Comparison of ENCODE assay signal across 15 cellular contexts in the genomic region with DNA sequence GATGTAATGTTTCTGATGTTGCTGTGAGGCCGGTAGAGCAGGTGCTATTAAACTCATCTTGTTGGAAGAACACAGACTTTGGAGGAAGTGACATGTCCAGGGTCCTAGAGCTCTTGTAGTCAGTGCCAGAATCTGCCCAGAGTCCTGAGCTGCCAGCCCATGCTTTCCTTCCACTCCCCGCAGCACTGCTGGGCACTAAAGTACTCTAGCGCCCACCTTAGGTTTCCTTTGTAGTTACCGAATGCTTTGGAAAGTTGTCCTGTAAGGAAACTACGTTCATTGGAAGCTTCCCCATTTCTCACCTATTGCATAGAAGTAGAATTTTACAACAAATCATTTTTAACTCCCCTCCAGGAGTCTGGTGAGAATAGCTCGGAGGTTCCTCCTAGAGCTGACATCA. TPM values are rescaled to one million over a fixed set of nuclear protein-coding genes. Genes with fewer than 3 reads are reported as not detected.
DNase-seq lines count a peak whose midpoint lies in the region; ATAC-seq, FAIRE-seq and TF ChIP-seq lines count a peak whose summit lies in the region.
"Had no signal": no experiment of that assay in that cellular context is flagged by ENCODE, and none has a peak within 500 bp of the region (broad histone marks: within the 10 kb centered on the region; RNA-seq: fewer than 3 reads in every experiment).

No MANE protein-coding gene starts in this region.

- no peaks in the 10 kb centered on the region for H3K9me2 ChIP-seq in OCI-LY1 (ENCODE audit: low read depth, low read length)

- no peak overlapping the region for H3K18ac ChIP-seq in H9 (ENCODE audit: insufficient read length, low read depth, low read length)
- H3K18ac ChIP-seq in H1 (ENCODE audit: extremely low read depth, low read length): no peak overlapping the region

- H3K79me2 ChIP-seq in H9 (ENCODE audit: insufficient read depth, low read length): no peaks in the 10 kb centered on the region; the same call in 1 of the 2 replicates
- H3K79me2 ChIP-seq in OCI-LY1 (ENCODE audit: insufficient read depth, low read length): no peaks in the 10 kb centered on the region
- no peaks in the 10 kb centered on the region for H3K79me2 ChIP-seq in H1 (ENCODE audit: control insufficient read depth in 1 of 2, insufficient read depth in 2 of 2, low read length in 2 of 2)

- H3K9me3 ChIP-seq in H9 (ENCODE audit: control insufficient read depth, low read depth, low read length): no peaks in the 10 kb centered on the region
- no peaks in the 10 kb centered on the region for H3K9me3 ChIP-seq in OCI-LY1 (ENCODE audit: low read length)
- H3K9me3 ChIP-seq in H1 (ENCODE audit: insufficient read depth in 2 of 2, low read depth in 1 of 2, low read length in 1 of 2): no peaks in the 10 kb centered on the region

- H2BK120ac ChIP-seq in H9 (ENCODE audit: low read depth, low read length, poor library complexity, severe bottlenecking) (no peak overlapping the region), H1 (replicated peaks; ENCODE audit: low read depth, low read length) (no peak overlapping the region)

- no peak overlapping the region for H3K4me2 ChIP-seq in H9 (ENCODE audit: insufficient read depth, insufficient read length, low read length)
- H3K4me2 ChIP-seq in OCI-LY1 (ENCODE audit: low read length): no peak overlapping the region
- no peak overlapping the region for H3K4me2 ChIP-seq in H1 (ENCODE audit: insufficient read depth in 1 of 2, low read depth in 2 of 2, low read length in 2 of 2)

- H3K36me3 ChIP-seq in OCI-LY1 (ENCODE audit: insufficient read depth, low read length) (no peaks in the 10 kb centered on the region), H1 (ENCODE audit: control insufficient read depth in 2 of 4, insufficient read depth in 4 of 4, low read length in 3 of 4) (no peaks in the 10 kb centered on the region)

- ATAC-seq in HG03039 (IDR thresholded peaks at IDR 0.05; ENCODE audit: unreplicated experiment): no peak

- H3F3A ChIP-seq in OCI-LY1 (ENCODE audit: insufficient read depth, low read length): no peaks in the 10 kb centered on the region

- H3K56ac ChIP-seq in H9 (ENCODE audit: insufficient read length, low read depth, low read length) (no peak overlapping the region), H1 (replicated peaks; ENCODE audit: insufficient read length, low read depth, low read length) (no peak overlapping the region)

- no peak overlapping the region for H3K27ac Mint-ChIP-seq in H9
- H3K27ac Mint-ChIP-seq: CD4-positive, alpha-beta T cell; T-helper 1 cell treated with Interleukin-12 subunit alpha and Interleukin-12 subunit beta and Interleukin-4 antibody, amounts not matched to agents 30 μg/mL and 1 μg/mL, for 36 hours had no signal

- no peak overlapping the region for H3T11ph ChIP-seq in H9 (ENCODE audit: low read length)

- H2BK5ac ChIP-seq in H9 (ENCODE audit: insufficient read length, low read length): no peak overlapping the region
- H2BK5ac ChIP-seq in H1 (ENCODE audit: low read depth, low read length): no peak overlapping the region

- H4K8ac ChIP-seq in H9 (replicated peaks; ENCODE audit: insufficient read length, low read depth, low read length) (no peak overlapping the region), H1 (ENCODE audit: extremely low read depth, insufficient read depth, low read length) (no peak overlapping the region)

- WGBS in H9 (ENCODE audit: extremely low coverage, insufficient read length, low lambda C conversion rate): no CpG with 5 or more reads among the region's 6 CpGs
- WGBS in H1 (ENCODE audit: extremely low coverage in 1 of 2, insufficient coverage in 1 of 2, insufficient read length in 1 of 2, insufficient replicate concordance in 2 of 2, low coverage in 1 of 2, low lambda C conversion rate in 2 of 2, missing lambda C conversion rate in 1 of 2), 2 experiments: 72% methylated on average over 6 of the region's 6 CpGs; no CpG with 5 or more reads in 1 of the 2 experiments

- no peaks in the 10 kb centered on the region; a peak in 1 of 7 replicates for H3K36me3 Mint-ChIP-seq in H9 (ENCODE audit: insufficient read depth in 1 of 3, low read depth in 3 of 3)

- TF ChIP-seq RAD21 in H1 (IDR thresholded peaks at IDR 0.05 in 1 of 2, conservative IDR thresholded peaks at IDR 0.05 in 1 of 2; ENCODE audit: low read depth in 2 of 2, low read length in 2 of 2): peak; percentile 73 to 85

- TF ChIP-seq CTCF in H9 (conservative IDR thresholded peaks at IDR 0.05) (peak; percentile 63), OCI-LY1 (IDR thresholded peaks at IDR 0.05; ENCODE audit: low read length) (peak; percentile 9; the same call in 1 of the 2 replicates), H1 (IDR thresholded peaks at IDR 0.05; ENCODE audit: control extremely low read depth in 1 of 3, insufficient read depth in 1 of 3, low read depth in 1 of 3, low read length in 3 of 3) (peak; percentile 50 to 77 (median 69)), foreskin fibroblast (IDR thresholded peaks at IDR 0.05; ENCODE audit: low read depth, low read length) (no peak)

- no peak overlapping the region for H2BK20ac ChIP-seq in H9 (ENCODE audit: low read depth, low read length, poor library complexity, severe bottlenecking)
- no peak overlapping the region for H2BK20ac ChIP-seq in H1 (ENCODE audit: low read length)

- H3K4ac ChIP-seq in H9 (ENCODE audit: low read depth, low read length): no peak overlapping the region
- H3K4ac ChIP-seq in H1 (replicated peaks; ENCODE audit: insufficient read length, low read depth, low read length): no peak overlapping the region

- FAIRE-seq in H1 (lab: Jason Lieb, UNC): peak; percentile 77
- FAIRE-seq: RCC 7860 had no signal

- H4K5ac ChIP-seq in H9 (ENCODE audit: insufficient read length, low read depth, low read length) (no peak overlapping the region), H1 (ENCODE audit: insufficient read length, low read depth, low read length) (no peak overlapping the region)

- H3K14ac ChIP-seq in H9 (ENCODE audit: insufficient read depth, low read length): no peak overlapping the region
- no peak overlapping the region for H3K14ac ChIP-seq in H1 (ENCODE audit: insufficient read length)

- H3K23me2 ChIP-seq in H9 (ENCODE audit: insufficient read length, low read depth, low read length, poor library complexity, severe bottlenecking): no peaks in the 10 kb centered on the region
- no peaks in the 10 kb centered on the region for H3K23me2 ChIP-seq in H1 (ENCODE audit: low read depth, low read length)

- H3K27ac ChIP-seq in H9 (ENCODE audit: insufficient read length, low read depth, low read length) (no peak overlapping the region), OCI-LY1 (ENCODE audit: low read depth, low read length, poor library complexity, severe bottlenecking) (no peak overlapping the region), H1 (ENCODE audit: low read depth, low read length) (no peak overlapping the region)

- no peaks in the 10 kb centered on the region for H3K9me3 Mint-ChIP-seq in H9
- H3K9me3 Mint-ChIP-seq: CD4-positive, alpha-beta T cell; T-helper 1 cell treated with Interleukin-12 subunit alpha and Interleukin-12 subunit beta and Interleukin-4 antibody, amounts not matched to agents 30 μg/mL and 1 μg/mL, for 36 hours had no signal

- no peak for TF ChIP-seq POLR2A in H1 (IDR thresholded peaks at IDR 0.05; ENCODE audit: control extremely low read depth in 1 of 2, low read depth in 2 of 2, low read length in 2 of 2)

- CTCF ChIA-PET in H1 (lab: Charles Lee; ENCODE audit: partially characterized antibody): interaction anchor here (0.6 to 13.8 kb wide), 26 partner anchors 10 to 186 kb away, joined by 3 to 209 read pairs (median 7); a partner anchor contains a TSS

- H3K4me3 ChIP-seq in OCI-LY1 (ENCODE audit: low read depth, low read length, poor library complexity, severe bottlenecking) (no peak overlapping the region), H1 (ENCODE audit: extremely low read depth in 1 of 4, insufficient read depth in 2 of 4, low read depth in 3 of 4, low read length in 4 of 4) (no peak overlapping the region), foreskin fibroblast (ENCODE audit: low read depth in 1 of 2, low read length in 2 of 2) (no peak overlapping the region)

- H2AFZ ChIP-seq in H9 (ENCODE audit: low read length) (no peak overlapping the region), OCI-LY1 (ENCODE audit: low read length) (no peak overlapping the region), H1 (ENCODE audit: low read length) (no peak overlapping the region)

- peak; percentile 47 for DNase-seq in H9
- no peak for DNase-seq in H1 (ENCODE audit: low read depth in 1 of 2, low spot score in 2 of 2)
- no peak for DNase-seq in mucosa of gallbladder (ENCODE audit: low spot score)
- DNase-seq in foreskin fibroblast: no peak
- no peak for DNase-seq in NOMO-1 treated with dmso at 0.1 percent for 144 hours (lab: John Stamatoyannopoulos, UW; ENCODE audit: unreplicated experiment)
- DNase-seq: CD4-positive, alpha-beta T cell; Karpas-422; MM.1S; NCI-H1105 treated with DMSO at 0.1 percent for 48 hours; NCI-H187; SHP77 had no signal

- H2BK12ac ChIP-seq in H9 (ENCODE audit: insufficient read length, low read depth, low read length) (no peak overlapping the region), H1 (ENCODE audit: low read depth, low read length) (no peak overlapping the region)

- no peak overlapping the region for H2BK15ac ChIP-seq in H9 (ENCODE audit: low read depth, low read length)
- no peak overlapping the region for H2BK15ac ChIP-seq in H1 (ENCODE audit: low read length)

- H3K27me3 ChIP-seq in H9 (ENCODE audit: insufficient read depth, low read length) (no peaks in the 10 kb centered on the region), OCI-LY1 (ENCODE audit: insufficient read depth, low read length) (no peaks in the 10 kb centered on the region), H1 (replicated peaks in 1 of 4; ENCODE audit: control insufficient read depth in 3 of 4, extremely low read depth in 1 of 4, insufficient read depth in 3 of 4, low read length in 3 of 4) (no peaks in the 10 kb centered on the region)

- TF ChIP-seq EP300 in H1 (IDR thresholded peaks at IDR 0.05; ENCODE audit: borderline replicate concordance in 1 of 2, low read depth in 2 of 2, low read length in 2 of 2): no peak

- H2AK5ac ChIP-seq in H9 (ENCODE audit: insufficient read length, low read length) (no peak overlapping the region), H1 (ENCODE audit: low read depth, low read length) (no peak overlapping the region)

- no peaks in the 10 kb centered on the region for H3K4me1 ChIP-seq in H9 (ENCODE audit: insufficient read depth, low read length)
- H3K4me1 ChIP-seq in OCI-LY1 (ENCODE audit: insufficient read depth, low read length, severe bottlenecking): no peaks in the 10 kb centered on the region
- H3K4me1 ChIP-seq in H1 (replicated peaks in 1 of 4; ENCODE audit: control insufficient read depth in 3 of 4, insufficient read depth in 4 of 4, low read length in 3 of 4): peaks cover 0 to 2% (median 2%) of the 10 kb centered on the region in 4 experiments; a peak in 2 of 7 replicates

- no peak overlapping the region for H3K23ac ChIP-seq in H9 (ENCODE audit: insufficient read length, low read depth, low read length)
- H3K23ac ChIP-seq in H1 (ENCODE audit: insufficient read length): no peak overlapping the region

- H3K4me3 Mint-ChIP-seq in H9: no peak overlapping the region
- H3K4me3 Mint-ChIP-seq: CD4-positive, alpha-beta T cell; T-helper 1 cell treated with Interleukin-12 subunit alpha and Interleukin-12 subunit beta and Interleukin-4 antibody, amounts not matched to agents 30 μg/mL and 1 μg/mL, for 36 hours had no signal

- POLR2A ChIA-PET in H1 (lab: Charles Lee; ENCODE audit: partially characterized antibody): interaction anchor here (1.1 to 1.3 kb wide), 2 partner anchors 10 kb away, joined by 3 to 14 read pairs; a partner anchor contains a TSS

- H3K79me1 ChIP-seq in H9 (ENCODE audit: insufficient read depth, low read depth, low read length, poor library complexity, severe bottlenecking) (no peaks in the 10 kb centered on the region), H1 (ENCODE audit: low read depth, low read length) (no peaks in the 10 kb centered on the region)

- peaks cover 9% of the 10 kb centered on the region for H3K27me3 Mint-ChIP-seq in H9 (ENCODE audit: low read depth)
- H3K27me3 Mint-ChIP-seq: CD4-positive, alpha-beta T cell had no signal

- H4K91ac ChIP-seq in H9 (ENCODE audit: insufficient read length, low read depth, low read length) (no peak overlapping the region), H1 (replicated peaks; ENCODE audit: insufficient read length, low read length) (no peak overlapping the region)

- no peak overlapping the region for H3K9ac ChIP-seq in H9 (ENCODE audit: extremely low read depth, insufficient read length, low read length)
- H3K9ac ChIP-seq in OCI-LY1 (ENCODE audit: low read length): no peak overlapping the region
- H3K9ac ChIP-seq in H1 (replicated peaks in 1 of 4; ENCODE audit: extremely low read depth in 1 of 4, low read depth in 3 of 4, low read length in 3 of 4): no peak overlapping the region

- H4K20me1 ChIP-seq in H9 (ENCODE audit: control insufficient read depth, insufficient read depth, insufficient read length): no peaks in the 10 kb centered on the region
- H4K20me1 ChIP-seq in OCI-LY1 (ENCODE audit: insufficient read depth, low read length): no peaks in the 10 kb centered on the region
- H4K20me1 ChIP-seq in H1 (replicated peaks in 1 of 2; ENCODE audit: control insufficient read depth in 1 of 2, insufficient read depth in 2 of 2, low read length in 2 of 2): no peaks in the 10 kb centered on the region

- peaks cover 13 to 15% of the 10 kb centered on the region in 2 experiments for H3K4me1 Mint-ChIP-seq in H9

RNA-seq across cellular contexts. Expression of a gene that starts 11.0 kb away (rescaled TPM):
- total RNA-seq in H9 (2021) (1.3 and 1.9 TPM in 2 replicates), mucosa of gallbladder (31.3 TPM)
- 2.5 and 3.9 TPM in 2 replicates for total RNA-seq in H1 (2021; fragmentation: NEBNext Ultra II Directional; extraction: Animal tissue kit (Norgen Biotek cat#: 25700))
- polyA plus RNA-seq in H1 (2011; rRNA removed): 1.8 and 2.8 TPM in 2 replicates
- polyA plus RNA-seq in H1 (2011; cell fraction: cytosol; rRNA removed): 2.4 TPM
- 9.0 TPM for polyA plus RNA-seq in H1 (2011; cell fraction: nucleus; rRNA removed)
- polyA plus RNA-seq in H1 (2012, experiment 1 of 2): 1.8 to 3.1 TPM (median 2.4 TPM) in 4 replicates
- 0.62 TPM for polyA plus RNA-seq in H1 (2012, experiment 2 of 2)
- polyA plus RNA-seq in H1 (2013, experiment 1 of 2): 1.1 TPM
- 1.2 TPM for polyA plus RNA-seq in H1 (2013, experiment 2 of 2)
- 4.0 and 5.4 TPM in 2 replicates for polyA minus RNA-seq in H1 (2011; rRNA and poly(A)+ RNA removed)
- polyA minus RNA-seq in H1 (2011; cell fraction: cytosol; rRNA and poly(A)+ RNA removed): 1.5 TPM
- 8.9 TPM for polyA minus RNA-seq in H1 (2011; cell fraction: nucleus; rRNA and poly(A)+ RNA removed)

RNA-seq across cellular contexts. Expression of a gene that starts 24.6 kb away (rescaled TPM):
- total RNA-seq in H9 (2021) (19.0 and 20.0 TPM in 2 replicates), mucosa of gallbladder (47.0 TPM)
- 26.1 and 30.7 TPM in 2 replicates for total RNA-seq in H1 (2021; fragmentation: NEBNext Ultra II Directional; extraction: Animal tissue kit (Norgen Biotek cat#: 25700))
- 47.9 and 75.1 TPM in 2 replicates for polyA plus RNA-seq in H1 (2011; rRNA removed)
- 28.2 TPM for polyA plus RNA-seq in H1 (2011; cell fraction: cytosol; rRNA removed)
- 25.4 TPM for polyA plus RNA-seq in H1 (2011; cell fraction: nucleus; rRNA removed)
- 22.2 to 32.2 TPM (median 29.6 TPM) in 4 replicates for polyA plus RNA-seq in H1 (2012, experiment 1 of 2)
- polyA plus RNA-seq in H1 (2012, experiment 2 of 2): 34.8 TPM
- 22.2 TPM for polyA plus RNA-seq in H1 (2013, experiment 1 of 2)
- 25.2 TPM for polyA plus RNA-seq in H1 (2013, experiment 2 of 2)
- polyA minus RNA-seq in H1 (2011; rRNA and poly(A)+ RNA removed): 8.1 and 10.5 TPM in 2 replicates
- 13.7 TPM for polyA minus RNA-seq in H1 (2011; cell fraction: cytosol; rRNA and poly(A)+ RNA removed)
- 9.2 TPM for polyA minus RNA-seq in H1 (2011; cell fraction: nucleus; rRNA and poly(A)+ RNA removed)
